ENCODE assay signal across 8 cellular contexts in the genomic region with DNA sequence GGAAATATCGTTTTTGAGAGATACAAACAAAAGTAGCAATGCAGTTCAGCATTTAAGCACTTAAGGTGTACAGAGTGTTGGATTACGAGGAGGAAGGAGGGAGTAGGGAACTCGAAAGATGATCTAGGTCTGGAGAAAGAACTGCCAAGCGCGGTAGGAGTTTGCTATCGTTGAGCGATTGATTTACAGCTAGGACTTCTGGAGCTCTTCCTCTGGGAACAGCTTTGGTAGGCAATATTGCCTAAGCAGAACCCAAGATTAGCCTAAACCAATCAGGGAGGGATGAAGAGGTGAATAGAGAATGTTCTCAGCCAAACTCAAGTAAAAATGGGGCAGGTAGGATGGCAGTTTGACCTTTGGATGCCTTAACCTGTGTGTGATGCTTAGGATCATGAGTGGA. TPM values are rescaled to one million over a fixed set of nuclear protein-coding genes. Genes with fewer than 3 reads are reported as not detected.
DNase-seq lines count a peak whose midpoint lies in the region; ATAC-seq, FAIRE-seq and TF ChIP-seq lines count a peak whose summit lies in the region.

No MANE protein-coding gene starts in this region.

- FAIRE-seq in keratinocyte (lab: Jason Lieb, UNC), result no peak

- peak overlapping the region; percentile 71 to 87 (median 77) for H3K4me3 ChIP-seq in keratinocyte (ENCODE audit: control insufficient read depth in 2 of 3, extremely low read depth in 1 of 3, insufficient read depth in 2 of 3, low read depth in 1 of 3, low read length in 3 of 3)
- peak overlapping the region; percentile 96 for H3K4me3 ChIP-seq in thymus (ENCODE audit: low read length)

- dilution Hi-C loops in keratinocyte (cut with MboI; ENCODE audit: extremely low pct_ligation_motif_present, low sequenced_read_pairs), result loop anchor here (10.0 kb wide), 1 partner anchor 47 kb away; no protein-coding TSS in a partner anchor

- no peaks in the 10 kb centered on the region for H3K27me3 ChIP-seq in keratinocyte (ENCODE audit: control insufficient read depth, extremely low read depth, insufficient read depth, low read length)
- no peaks in the 10 kb centered on the region for H3K27me3 ChIP-seq in thymus (ENCODE audit: control insufficient read depth, insufficient read depth)

- H3K36me3 ChIP-seq in keratinocyte (ENCODE audit: control insufficient read depth in 2 of 2, extremely low read depth in 1 of 2, insufficient read depth in 2 of 2, low read length in 2 of 2) (peaks cover 5 to 9% of the 10 kb centered on the region in 2 experiments), thymus (ENCODE audit: control insufficient read depth, insufficient read depth) (peaks cover 4% of the 10 kb centered on the region)

- H3K27ac ChIP-seq in keratinocyte (ENCODE audit: control insufficient read depth, insufficient read depth, low read length), result peak overlapping the region; percentile 92
- no peak overlapping the region for H3K27ac ChIP-seq in thymus (ENCODE audit: low read depth)

- H3K4me2 ChIP-seq in keratinocyte (ENCODE audit: control insufficient read depth, extremely low read depth, insufficient read depth, low read depth, low read length), result peak overlapping the region; percentile 92

- H4K20me1 ChIP-seq in keratinocyte (ENCODE audit: control insufficient read depth, extremely low read depth, insufficient read depth, low read length), result peaks cover 30% of the 10 kb centered on the region

- H3K4me1 ChIP-seq in keratinocyte (ENCODE audit: control insufficient read depth, extremely low read depth, insufficient read depth, low read length) (peaks cover 38% of the 10 kb centered on the region), thymus (ENCODE audit: control insufficient read depth, insufficient read depth, low read length) (peaks cover 16% of the 10 kb centered on the region)

- peaks cover 11% of the 10 kb centered on the region for H3K9me1 ChIP-seq in keratinocyte (ENCODE audit: control insufficient read depth, extremely low read depth, insufficient read depth, low read length)

- DNase-seq in activated CD4-positive, alpha-beta T cell treated with anti-CD3 and anti-CD28 coated beads, Interleukin-2, amount 10 ng/mL, durations not matched to agents 24 days and 14 days, result no peak
- DNase-seq in activated CD4-positive, alpha-beta T cell treated with anti-CD3 and anti-CD28 coated beads for 48 hours, result no peak
- DNase-seq in keratinocyte (ENCODE audit: low read depth, low spot score), result no peak
- no peak for DNase-seq in NCI-H2196 treated with DMSO at 0.1 percent for 48 hours (lab: John Stamatoyannopoulos, UW; ENCODE audit: unreplicated experiment)

- no peak for TF ChIP-seq CTCF in keratinocyte (optimal IDR thresholded peaks at IDR 0.05 in 1 of 3, IDR thresholded peaks at IDR 0.05 in 1 of 3, conservative IDR thresholded peaks at IDR 0.05 in 1 of 3; ENCODE audit: extremely low read depth in 1 of 3, insufficient read depth in 2 of 3, low read length in 3 of 3)

- H3K27ac Mint-ChIP-seq in activated CD4-positive, alpha-beta T cell treated with anti-CD3 and anti-CD28 coated beads, Interleukin-2, amount 10 ng/mL, durations not matched to agents 24 days and 14 days, result peak overlapping the region; percentile 83
- peak overlapping the region; percentile 94 for H3K27ac Mint-ChIP-seq in activated T-helper 17 cell treated with anti-CD3 and anti-CD28 coated beads, Interleukin-2, amount 50 U/mL, for 72 hours

- 6% methylated on average over 7 of the region's 7 CpGs for WGBS in thymus

- peaks cover 45% of the 10 kb centered on the region for H3K4me1 Mint-ChIP-seq in activated CD4-positive, alpha-beta T cell treated with anti-CD3 and anti-CD28 coated beads, Interleukin-2, amount 10 ng/mL, durations not matched to agents 24 days and 14 days
- H3K4me1 Mint-ChIP-seq in activated T-helper 17 cell treated with anti-CD3 and anti-CD28 coated beads, Interleukin-2, amount 50 U/mL, for 72 hours, result peaks cover 37% of the 10 kb centered on the region

- H3K9me3 ChIP-seq in keratinocyte (ENCODE audit: control insufficient read depth, low read depth, low read length) (no peaks in the 10 kb centered on the region), thymus (ENCODE audit: control insufficient read depth) (no peaks in the 10 kb centered on the region)

- peaks cover 59% of the 10 kb centered on the region for H3K79me2 ChIP-seq in keratinocyte (ENCODE audit: control insufficient read depth, insufficient read depth, low read length)

- H3K27me3 Mint-ChIP-seq in activated CD4-positive, alpha-beta T cell treated with anti-CD3 and anti-CD28 coated beads, Interleukin-2, amount 10 ng/mL, durations not matched to agents 24 days and 14 days, result peaks cover 5% of the 10 kb centered on the region
- no peaks in the 10 kb centered on the region for H3K27me3 Mint-ChIP-seq in activated T-helper 17 cell treated with anti-CD3 and anti-CD28 coated beads, Interleukin-2, amount 50 U/mL, for 72 hours

- peak overlapping the region; percentile 92 for H3K9ac ChIP-seq in keratinocyte (ENCODE audit: control insufficient read depth, extremely low read depth, insufficient read depth, low read length)

- intact Hi-C loops in activated CD4-positive, alpha-beta T cell treated with anti-CD3 and anti-CD28 coated beads, Interleukin-2, amount 10 ng/mL, durations not matched to agents 24 days and 14 days (cut with micrococcal nuclease), result loop anchor here (2.0 kb wide), 2 partner anchors 15 to 137 kb away; no protein-coding TSS in a partner anchor

- no peak for ATAC-seq in activated T-helper 17 cell treated with anti-CD3 and anti-CD28 coated beads, Interleukin-2, amount 50 U/mL, for 72 hours (replicated peaks)
- ATAC-seq in GM21423 (IDR thresholded peaks at IDR 0.05; ENCODE audit: unreplicated experiment), result no peak
- ATAC-seq in HG03469 (IDR thresholded peaks at IDR 0.05; ENCODE audit: unreplicated experiment), result no peak

- H3K4me3 Mint-ChIP-seq in activated CD4-positive, alpha-beta T cell treated with anti-CD3 and anti-CD28 coated beads, Interleukin-2, amount 10 ng/mL, durations not matched to agents 24 days and 14 days, result peak overlapping the region; percentile 96
- H3K4me3 Mint-ChIP-seq in activated T-helper 17 cell treated with anti-CD3 and anti-CD28 coated beads, Interleukin-2, amount 50 U/mL, for 72 hours, result peak overlapping the region; percentile 95

- H3K9me3 Mint-ChIP-seq in activated CD4-positive, alpha-beta T cell treated with anti-CD3 and anti-CD28 coated beads, Interleukin-2, amount 10 ng/mL, durations not matched to agents 24 days and 14 days, result no peaks in the 10 kb centered on the region
- no peaks in the 10 kb centered on the region for H3K9me3 Mint-ChIP-seq in activated T-helper 17 cell treated with anti-CD3 and anti-CD28 coated beads, Interleukin-2, amount 50 U/mL, for 72 hours

- no peak overlapping the region for H2AFZ ChIP-seq in keratinocyte (ENCODE audit: control insufficient read depth, low read length)

- H3K36me3 Mint-ChIP-seq in activated CD4-positive, alpha-beta T cell treated with anti-CD3 and anti-CD28 coated beads, Interleukin-2, amount 10 ng/mL, durations not matched to agents 24 days and 14 days (ENCODE audit: low read depth), result peaks cover 33% of the 10 kb centered on the region
- H3K36me3 Mint-ChIP-seq in activated T-helper 17 cell treated with anti-CD3 and anti-CD28 coated beads, Interleukin-2, amount 50 U/mL, for 72 hours (ENCODE audit: low read depth), result peaks cover 35% of the 10 kb centered on the region

RNA-seq across cellular contexts. Expression of gene CLTA, which starts 1.0 kb away (rescaled TPM):
- 173 and 177 TPM in 2 replicates for total RNA-seq in activated CD4-positive, alpha-beta T cell treated with anti-CD3 and anti-CD28 coated beads, Interleukin-2, amount 10 ng/mL, durations not matched to agents 24 days and 14 days
- total RNA-seq in activated T-helper 17 cell treated with anti-CD3 and anti-CD28 coated beads, Interleukin-2, amount 50 U/mL, for 72 hours, result 100 to 1,000 TPM in 1 of 2 donors, 10 to 100 TPM in 1; 69.3 to 166 TPM
- polyA plus RNA-seq in keratinocyte (231 to 325 TPM (median 290 TPM) in 3 replicates), thymus (131 TPM)
- polyA plus RNA-seq in keratinocyte (2011; ENCODE audit: low read depth), result 477 TPM
- polyA plus RNA-seq in keratinocyte (2011; cell fraction: cytosol; rRNA removed), result 319 and 330 TPM in 2 replicates
- polyA plus RNA-seq in keratinocyte (2011; cell fraction: nucleus; rRNA removed), result 135 and 169 TPM in 2 replicates
- 204 and 273 TPM in 2 replicates for polyA plus RNA-seq in keratinocyte (2012; ENCODE audit: low replicate concordance)
- 80.4 to 100 TPM (median 94.7 TPM) in 3 replicates for polyA minus RNA-seq in keratinocyte
- polyA minus RNA-seq in keratinocyte (2011; cell fraction: cytosol; rRNA and poly(A)+ RNA removed), result 128 TPM
- polyA minus RNA-seq in keratinocyte (2011; cell fraction: nucleus; rRNA and poly(A)+ RNA removed), result 34.9 and 42.8 TPM in 2 replicates

RNA-seq across cellular contexts. Expression of gene CCIN, which starts 22.5 kb away (rescaled TPM):
- total RNA-seq in activated CD4-positive, alpha-beta T cell treated with anti-CD3 and anti-CD28 coated beads, Interleukin-2, amount 10 ng/mL, durations not matched to agents 24 days and 14 days, result not detected in 2 replicates
- total RNA-seq in activated T-helper 17 cell treated with anti-CD3 and anti-CD28 coated beads, Interleukin-2, amount 50 U/mL, for 72 hours, result not detected
- polyA plus RNA-seq in keratinocyte (0.10 TPM in 1 of 3 replicates, not detected in the others), thymus (0.05 TPM)
- not detected for polyA plus RNA-seq in keratinocyte (2011; ENCODE audit: low read depth)
- 0.04 and 0.05 TPM in 2 replicates for polyA plus RNA-seq in keratinocyte (2011; cell fraction: cytosol; rRNA removed)
- polyA plus RNA-seq in keratinocyte (2011; cell fraction: nucleus; rRNA removed), result 0.17 and 0.25 TPM in 2 replicates
- 0.06 TPM in 1 of 2 replicates, not detected in the other for polyA plus RNA-seq in keratinocyte (2012; ENCODE audit: low replicate concordance)
- 0.16 TPM in 1 of 3 replicates, not detected in the others for polyA minus RNA-seq in keratinocyte
- not detected for polyA minus RNA-seq in keratinocyte (2011; cell fraction: cytosol; rRNA and poly(A)+ RNA removed)
- polyA minus RNA-seq in keratinocyte (2011; cell fraction: nucleus; rRNA and poly(A)+ RNA removed), result not detected in 2 replicates

RNA-seq across cellular contexts. Expression of gene GLIPR2, which starts 55.2 kb away (rescaled TPM):
- total RNA-seq in activated CD4-positive, alpha-beta T cell treated with anti-CD3 and anti-CD28 coated beads, Interleukin-2, amount 10 ng/mL, durations not matched to agents 24 days and 14 days, result 25.5 and 25.7 TPM in 2 replicates
- 10 to 100 TPM; 10.2 to 10.7 TPM for total RNA-seq in activated T-helper 17 cell treated with anti-CD3 and anti-CD28 coated beads, Interleukin-2, amount 50 U/mL, for 72 hours
- polyA plus RNA-seq in keratinocyte, result 3.7 to 6.1 TPM (median 4.1 TPM) in 3 replicates
- 0.36 TPM for polyA plus RNA-seq in keratinocyte (2011; ENCODE audit: low read depth)
- polyA plus RNA-seq in keratinocyte (2011; cell fraction: cytosol; rRNA removed), result 4.2 and 4.7 TPM in 2 replicates
- polyA plus RNA-seq in keratinocyte (2011; cell fraction: nucleus; rRNA removed), result 3.5 and 3.6 TPM in 2 replicates
- polyA plus RNA-seq in keratinocyte (2012; ENCODE audit: low replicate concordance), result 0.89 and 2.8 TPM in 2 replicates
- 2.7 TPM in 2 of 3 replicates, not detected in the other for polyA minus RNA-seq in keratinocyte
- 3.3 TPM for polyA minus RNA-seq in keratinocyte (2011; cell fraction: cytosol; rRNA and poly(A)+ RNA removed)
- 0.70 and 0.95 TPM in 2 replicates for polyA minus RNA-seq in keratinocyte (2011; cell fraction: nucleus; rRNA and poly(A)+ RNA removed)
- 27.0 TPM for polyA plus RNA-seq in thymus
